ENCODE assay signal across 17 cellular contexts in genomic region chr5:143979044-143979690, GRCh38.
DNase-seq lines count a peak whose midpoint lies in the region; ATAC-seq, FAIRE-seq and TF ChIP-seq lines count a peak whose summit lies in the region.
"Had no signal": no experiment of that assay in that cellular context is flagged by ENCODE, and none has a peak within 500 bp of the region (broad histone marks: within the 10 kb centered on the region; RNA-seq: fewer than 3 reads in every experiment).

No MANE protein-coding gene starts in this region.

- no peaks in the 10 kb centered on the region for H3K36me3 ChIP-seq in kidney (ENCODE audit: control insufficient read depth in 1 of 2, insufficient read depth in 2 of 2, low read length in 2 of 2)
- H3K36me3 ChIP-seq: gastroesophageal sphincter, ovary, suprapubic skin had no signal

- no peak for FAIRE-seq in kidney (lab: Jason Lieb, UNC)
- FAIRE-seq: colon had no signal

- H3K4me3 Mint-ChIP-seq in WTC11 = no peak overlapping the region
- no peak overlapping the region for H3K4me3 Mint-ChIP-seq in glutamatergic neuron (ENCODE audit: unreplicated experiment)

- H3K4me3 ChIP-seq in kidney (ENCODE audit: low read length in 2 of 2) = no peak overlapping the region
- H3K4me3 ChIP-seq: gastroesophageal sphincter, ovary, suprapubic skin had no signal

- H3K9me3 Mint-ChIP-seq in WTC11 (peaks cover 3% of the 10 kb centered on the region; the same call in 1 of the 2 replicates), glutamatergic neuron (ENCODE audit: unreplicated experiment) (no peaks in the 10 kb centered on the region)

- DNase-seq in AG20443 (ENCODE audit: low spot score) (peak; percentile 12), WTC11 (ENCODE audit: low spot score) (no peak), glutamatergic neuron (no peak), kidney (no peak), amygdala (lab: John Stamatoyannopoulos, UW) (no peak)
- no peak for DNase-seq in stimulated activated CD4-positive, alpha-beta T cell treated with anti-CD3 and anti-CD28 coated beads, Interleukin-1b, Interleukin-23, amount 100 ng/mL, for 48 hours
- DNase-seq: activated CD4-positive, CD25-positive, alpha-beta regulatory T cell; activated effector memory CD4-positive, alpha-beta T cell treated with Interleukin-2 at 50 U/mL for 16 hours; NCI-H187 treated with DMSO at 0.1 percent for 48 hours; ovary; stimulated activated CD4-positive, alpha-beta T cell treated with anti-CD3 and anti-CD28 coated beads, Interleukin-4, amount 100 ng/mL, for 4 hours had no signal

- H3K27ac Mint-ChIP-seq in WTC11 = no peak overlapping the region
- no peak overlapping the region for H3K27ac Mint-ChIP-seq in glutamatergic neuron (ENCODE audit: unreplicated experiment)

- H3K27ac ChIP-seq in kidney (ENCODE audit: low read depth in 2 of 2, low read length in 2 of 2) = no peak overlapping the region
- H3K27ac ChIP-seq: gastroesophageal sphincter, ovary, RWPE1, suprapubic skin had no signal

- H3K9ac ChIP-seq in kidney (ENCODE audit: low read length in 2 of 2) = no peak overlapping the region

- CTCF ChIA-PET in WTC11 (lab: Charles Lee) = interaction anchor here (0.9 to 2.2 kb wide), 2 partner anchors 11 to 163 kb away, joined by 3 to 8 read pairs; no protein-coding TSS in a partner anchor

- ATAC-seq in GM19468 (IDR thresholded peaks at IDR 0.05; ENCODE audit: extremely low read depth, unreplicated experiment) = peak; percentile 57
- peak; percentile 74 for ATAC-seq in HG02981 (IDR thresholded peaks at IDR 0.05; ENCODE audit: unreplicated experiment)
- peak; percentile 52; the same call in 1 of the 2 replicates for ATAC-seq in WTC11
- ATAC-seq: gastroesophageal sphincter had no signal

- no peaks in the 10 kb centered on the region for H3K9me3 ChIP-seq in kidney (ENCODE audit: control insufficient read depth in 1 of 2, low read length in 2 of 2)
- H3K9me3 ChIP-seq: gastroesophageal sphincter, ovary, suprapubic skin had no signal

- no peaks in the 10 kb centered on the region for H3K4me1 ChIP-seq in kidney (ENCODE audit: control insufficient read depth in 1 of 2, insufficient read depth in 1 of 2, low read depth in 1 of 2, low read length in 2 of 2)
- H3K4me1 ChIP-seq: gastroesophageal sphincter, suprapubic skin had no signal

- H3K27me3 Mint-ChIP-seq in WTC11 (ENCODE audit: low read depth) = no peaks in the 10 kb centered on the region
- H3K27me3 Mint-ChIP-seq in glutamatergic neuron (ENCODE audit: unreplicated experiment) = no peaks in the 10 kb centered on the region

- H3K4me1 Mint-ChIP-seq in WTC11 (peaks cover 4% of the 10 kb centered on the region; the same call in 1 of the 2 replicates), glutamatergic neuron (ENCODE audit: low read depth, unreplicated experiment) (no peaks in the 10 kb centered on the region)

- POLR2A ChIA-PET in WTC11 (lab: Charles Lee) = no interaction called here

- TF ChIP-seq CTCF in WTC11 (IDR thresholded peaks at IDR 0.05) = no peak
- no peak for TF ChIP-seq CTCF in glutamatergic neuron (IDR thresholded peaks at IDR 0.05; ENCODE audit: partially characterized antibody, unreplicated experiment)
- TF ChIP-seq CTCF in kidney (IDR thresholded peaks at IDR 0.05; ENCODE audit: borderline replicate concordance, extremely low read depth, insufficient read depth) = no peak

- intact Hi-C loops in kidney (cut with DNase I) = no loop called here

- H3K36me3 Mint-ChIP-seq in WTC11 (no peaks in the 10 kb centered on the region), glutamatergic neuron (ENCODE audit: unreplicated experiment) (no peaks in the 10 kb centered on the region)

TF ChIP-seq in WTC11, 78 proteins besides CTCF, POLR2A, EP300 and RAD21:
- no peak for TF ChIP-seq HMGA2 (CRISPR knock-in tag; IDR thresholded peaks at IDR 0.05)
- TF ChIP-seq ESRRA (CRISPR knock-in tag; IDR thresholded peaks at IDR 0.05; ENCODE audit: borderline replicate concordance) = no peak
- no peak for TF ChIP-seq EMX1 (CRISPR knock-in tag; IDR thresholded peaks at IDR 0.05)
- no peak for TF ChIP-seq ZNF423 (CRISPR knock-in tag; IDR thresholded peaks at IDR 0.05)
- TF ChIP-seq MLX (CRISPR knock-in tag; IDR thresholded peaks at IDR 0.05) = no peak
- no peak for TF ChIP-seq CREB1 (CRISPR knock-in tag; IDR thresholded peaks at IDR 0.05)
- no peak for TF ChIP-seq FOXK1 (CRISPR knock-in tag; IDR thresholded peaks at IDR 0.05)
- TF ChIP-seq ATF3 (CRISPR knock-in tag; conservative IDR thresholded peaks at IDR 0.05) = no peak
- no peak for TF ChIP-seq NR3C1 (CRISPR knock-in tag; conservative IDR thresholded peaks at IDR 0.05; ENCODE audit: low read depth)
